In the genomic region with DNA sequence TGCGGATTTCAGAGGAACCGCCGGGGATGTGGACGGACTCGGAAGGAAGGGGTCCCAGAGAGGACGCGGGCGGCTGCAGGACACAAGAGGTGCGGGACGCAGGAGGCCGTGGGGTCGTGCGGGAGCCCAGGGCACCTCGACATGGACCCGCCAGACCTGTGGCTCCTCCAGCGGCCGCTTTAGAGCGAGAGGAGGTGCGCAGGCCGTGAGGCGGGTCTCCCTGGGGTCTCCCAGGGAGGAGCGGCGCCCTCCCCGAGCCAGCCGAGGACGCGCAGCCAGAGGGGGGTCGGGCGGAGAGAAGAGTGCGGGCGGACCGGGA, we compare ENCODE assay signal across 1 cellular context.
TF ChIP-seq lines count a peak whose summit lies in the region.

No MANE protein-coding gene starts in this region.

TF ChIP-seq in K562, 482 proteins besides CTCF, POLR2A, EP300 and RAD21 (continues in another document):
- TF ChIP-seq ZNF282 (CRISPR knock-in tag; IDR thresholded peaks at IDR 0.05), result no peak
- no peak for TF ChIP-seq BHLHE40 (IDR thresholded peaks at IDR 0.05; ENCODE audit: low read length)
- TF ChIP-seq ATF7 (IDR thresholded peaks at IDR 0.05), result no peak
- TF ChIP-seq ZNF165 (CRISPR knock-in tag; IDR thresholded peaks at IDR 0.05; ENCODE audit: borderline replicate concordance), result no peak
- TF ChIP-seq MXD1 (CRISPR knock-in tag; IDR thresholded peaks at IDR 0.05; ENCODE audit: borderline replicate concordance, poor library complexity, severe bottlenecking), result no peak
- TF ChIP-seq, protein P1, sequence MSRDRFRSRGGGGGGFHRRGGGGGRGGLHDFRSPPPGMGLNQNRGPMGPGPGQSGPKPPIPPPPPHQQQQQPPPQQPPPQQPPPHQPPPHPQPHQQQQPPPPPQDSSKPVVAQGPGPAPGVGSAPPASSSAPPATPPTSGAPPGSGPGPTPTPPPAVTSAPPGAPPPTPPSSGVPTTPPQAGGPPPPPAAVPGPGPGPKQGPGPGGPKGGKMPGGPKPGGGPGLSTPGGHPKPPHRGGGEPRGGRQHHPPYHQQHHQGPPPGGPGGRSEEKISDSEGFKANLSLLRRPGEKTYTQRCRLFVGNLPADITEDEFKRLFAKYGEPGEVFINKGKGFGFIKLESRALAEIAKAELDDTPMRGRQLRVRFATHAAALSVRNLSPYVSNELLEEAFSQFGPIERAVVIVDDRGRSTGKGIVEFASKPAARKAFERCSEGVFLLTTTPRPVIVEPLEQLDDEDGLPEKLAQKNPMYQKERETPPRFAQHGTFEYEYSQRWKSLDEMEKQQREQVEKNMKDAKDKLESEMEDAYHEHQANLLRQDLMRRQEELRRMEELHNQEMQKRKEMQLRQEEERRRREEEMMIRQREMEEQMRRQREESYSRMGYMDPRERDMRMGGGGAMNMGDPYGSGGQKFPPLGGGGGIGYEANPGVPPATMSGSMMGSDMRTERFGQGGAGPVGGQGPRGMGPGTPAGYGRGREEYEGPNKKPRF (IDR thresholded peaks at IDR 0.05; ENCODE audit: low read depth, low read length), result no peak
- no peak for TF ChIP-seq ETV6 (IDR thresholded peaks at IDR 0.05; ENCODE audit: borderline replicate concordance in 1 of 2, low read depth in 2 of 2, low read length in 1 of 2)
- 0 out of 2 replicates have a peak, but pooled peaks have one; percentile 14 for TF ChIP-seq ETV6 (CRISPR knock-in tag; IDR thresholded peaks at IDR 0.05; ENCODE audit: borderline replicate concordance)
- no peak for TF ChIP-seq MYC (IDR thresholded peaks at IDR 0.05; ENCODE audit: low read depth, low read length)
- TF ChIP-seq MYC (CRISPR knock-in tag; IDR thresholded peaks at IDR 0.05; ENCODE audit: borderline replicate concordance, low read depth), result no peak; the same call in 1 of the 2 replicates
- 0 out of 2 replicates have a peak, but pooled peaks have one; percentile 50 for TF ChIP-seq BRD4 (IDR thresholded peaks at IDR 0.05)
- no peak for TF ChIP-seq ZNF561 (CRISPR knock-in tag; conservative IDR thresholded peaks at IDR 0.05)
- TF ChIP-seq, protein P2, sequence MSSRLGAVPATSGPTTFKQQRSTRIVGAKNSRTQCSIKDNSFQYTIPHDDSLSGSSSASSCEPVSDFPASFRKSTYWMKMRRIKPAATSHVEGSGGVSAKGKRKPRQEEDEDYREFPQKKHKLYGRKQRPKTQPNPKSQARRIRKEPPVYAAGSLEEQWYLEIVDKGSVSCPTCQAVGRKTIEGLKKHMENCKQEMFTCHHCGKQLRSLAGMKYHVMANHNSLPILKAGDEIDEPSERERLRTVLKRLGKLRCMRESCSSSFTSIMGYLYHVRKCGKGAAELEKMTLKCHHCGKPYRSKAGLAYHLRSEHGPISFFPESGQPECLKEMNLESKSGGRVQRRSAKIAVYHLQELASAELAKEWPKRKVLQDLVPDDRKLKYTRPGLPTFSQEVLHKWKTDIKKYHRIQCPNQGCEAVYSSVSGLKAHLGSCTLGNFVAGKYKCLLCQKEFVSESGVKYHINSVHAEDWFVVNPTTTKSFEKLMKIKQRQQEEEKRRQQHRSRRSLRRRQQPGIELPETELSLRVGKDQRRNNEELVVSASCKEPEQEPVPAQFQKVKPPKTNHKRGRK (tag; IDR thresholded peaks at IDR 0.05), result no peak
- no peak for TF ChIP-seq STAT6 (CRISPR knock-in tag; IDR thresholded peaks at IDR 0.05)
- no peak for TF ChIP-seq ZNF76 (CRISPR knock-in tag; IDR thresholded peaks at IDR 0.05; ENCODE audit: borderline replicate concordance)
- TF ChIP-seq U2AF2 (optimal IDR thresholded peaks at IDR 0.05; ENCODE audit: low read depth, low read length), result no peak
- TF ChIP-seq KLF13 (tag; IDR thresholded peaks at IDR 0.05; ENCODE audit: borderline replicate concordance, low read depth), result no peak
- TF ChIP-seq TAF7 (tag; IDR thresholded peaks at IDR 0.05), result no peak
- TF ChIP-seq RFX1 (IDR thresholded peaks at IDR 0.05), result no peak
- TF ChIP-seq CHD1 (IDR thresholded peaks at IDR 0.05; ENCODE audit: low read length), result peak; percentile 96
- no peak for TF ChIP-seq ID3 (CRISPR knock-in tag; IDR thresholded peaks at IDR 0.05)
- no peak for TF ChIP-seq ID3 (tag; IDR thresholded peaks at IDR 0.05)
- no peak for TF ChIP-seq RB1 (IDR thresholded peaks at IDR 0.05; ENCODE audit: low read depth)
- TF ChIP-seq GTF2E2 (tag; IDR thresholded peaks at IDR 0.05), result peak; percentile 41; the same call in 1 of the 2 replicates
- no peak for TF ChIP-seq MED1 (CRISPR knock-in tag; IDR thresholded peaks at IDR 0.05; ENCODE audit: borderline replicate concordance)
- TF ChIP-seq, protein P3, sequence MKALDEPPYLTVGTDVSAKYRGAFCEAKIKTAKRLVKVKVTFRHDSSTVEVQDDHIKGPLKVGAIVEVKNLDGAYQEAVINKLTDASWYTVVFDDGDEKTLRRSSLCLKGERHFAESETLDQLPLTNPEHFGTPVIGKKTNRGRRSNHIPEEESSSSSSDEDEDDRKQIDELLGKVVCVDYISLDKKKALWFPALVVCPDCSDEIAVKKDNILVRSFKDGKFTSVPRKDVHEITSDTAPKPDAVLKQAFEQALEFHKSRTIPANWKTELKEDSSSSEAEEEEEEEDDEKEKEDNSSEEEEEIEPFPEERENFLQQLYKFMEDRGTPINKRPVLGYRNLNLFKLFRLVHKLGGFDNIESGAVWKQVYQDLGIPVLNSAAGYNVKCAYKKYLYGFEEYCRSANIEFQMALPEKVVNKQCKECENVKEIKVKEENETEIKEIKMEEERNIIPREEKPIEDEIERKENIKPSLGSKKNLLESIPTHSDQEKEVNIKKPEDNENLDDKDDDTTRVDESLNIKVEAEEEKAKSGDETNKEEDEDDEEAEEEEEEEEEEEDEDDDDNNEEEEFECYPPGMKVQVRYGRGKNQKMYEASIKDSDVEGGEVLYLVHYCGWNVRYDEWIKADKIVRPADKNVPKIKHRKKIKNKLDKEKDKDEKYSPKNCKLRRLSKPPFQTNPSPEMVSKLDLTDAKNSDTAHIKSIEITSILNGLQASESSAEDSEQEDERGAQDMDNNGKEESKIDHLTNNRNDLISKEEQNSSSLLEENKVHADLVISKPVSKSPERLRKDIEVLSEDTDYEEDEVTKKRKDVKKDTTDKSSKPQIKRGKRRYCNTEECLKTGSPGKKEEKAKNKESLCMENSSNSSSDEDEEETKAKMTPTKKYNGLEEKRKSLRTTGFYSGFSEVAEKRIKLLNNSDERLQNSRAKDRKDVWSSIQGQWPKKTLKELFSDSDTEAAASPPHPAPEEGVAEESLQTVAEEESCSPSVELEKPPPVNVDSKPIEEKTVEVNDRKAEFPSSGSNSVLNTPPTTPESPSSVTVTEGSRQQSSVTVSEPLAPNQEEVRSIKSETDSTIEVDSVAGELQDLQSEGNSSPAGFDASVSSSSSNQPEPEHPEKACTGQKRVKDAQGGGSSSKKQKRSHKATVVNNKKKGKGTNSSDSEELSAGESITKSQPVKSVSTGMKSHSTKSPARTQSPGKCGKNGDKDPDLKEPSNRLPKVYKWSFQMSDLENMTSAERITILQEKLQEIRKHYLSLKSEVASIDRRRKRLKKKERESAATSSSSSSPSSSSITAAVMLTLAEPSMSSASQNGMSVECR (CRISPR knock-in tag; IDR thresholded peaks at IDR 0.05), result peak; percentile 80
- no peak for TF ChIP-seq ARNT (IDR thresholded peaks at IDR 0.05)
- TF ChIP-seq SIX5 (IDR thresholded peaks at IDR 0.05; ENCODE audit: borderline replicate concordance in 1 of 2, insufficient read depth in 1 of 2, low read depth in 1 of 2, low read length in 2 of 2), result no peak
- TF ChIP-seq SIRT6 (IDR thresholded peaks at IDR 0.05; ENCODE audit: low read depth, low read length), result no peak
- peak; percentile 36; the same call in 1 of the 2 replicates for TF ChIP-seq ZNF740 (CRISPR knock-in tag; IDR thresholded peaks at IDR 0.05)
- TF ChIP-seq ZNF740 (tag; IDR thresholded peaks at IDR 0.05), result no peak
- no peak for TF ChIP-seq CBX3 (IDR thresholded peaks at IDR 0.05; ENCODE audit: borderline replicate concordance in 1 of 2, low read length in 2 of 2)
- TF ChIP-seq ZBTB33 (CRISPR knock-in tag; IDR thresholded peaks at IDR 0.05), result no peak
- 0 out of 2 replicates have a peak, but pooled peaks have one; percentile 53 for TF ChIP-seq ZNF124 (CRISPR knock-in tag; IDR thresholded peaks at IDR 0.05)
- peak; percentile 89; the same call in 1 of the 2 replicates for TF ChIP-seq FOXK1 (CRISPR knock-in tag; IDR thresholded peaks at IDR 0.05; ENCODE audit: borderline replicate concordance)
- TF ChIP-seq SIN3B (IDR thresholded peaks at IDR 0.05; ENCODE audit: low read depth), result no peak
- 0 out of 2 replicates have a peak, but pooled peaks have one; percentile 14 for TF ChIP-seq NKRF (IDR thresholded peaks at IDR 0.05; ENCODE audit: borderline replicate concordance)
- TF ChIP-seq RUNX1 (IDR thresholded peaks at IDR 0.05; ENCODE audit: low read depth), result no peak
- TF ChIP-seq KDM2B (CRISPR knock-in tag; IDR thresholded peaks at IDR 0.05), result peak; percentile 70; the same call in 1 of the 2 replicates
- no peak for TF ChIP-seq ZFP1 (CRISPR knock-in tag; IDR thresholded peaks at IDR 0.05)
- TF ChIP-seq JUN (IDR thresholded peaks at IDR 0.05; ENCODE audit: borderline replicate concordance, low read depth, low read length), result no peak
- TF ChIP-seq JUN (CRISPR knock-in tag; IDR thresholded peaks at IDR 0.05; ENCODE audit: borderline replicate concordance), result no peak
- TF ChIP-seq SAFB (IDR thresholded peaks at IDR 0.05; ENCODE audit: borderline replicate concordance, low read depth, low read length), result no peak
- no peak; the same call in none of the 2 replicates for TF ChIP-seq ZBTB17 (CRISPR knock-in tag; IDR thresholded peaks at IDR 0.05)
- no peak for TF ChIP-seq TOE1 (IDR thresholded peaks at IDR 0.05; ENCODE audit: borderline replicate concordance)
- no peak for TF ChIP-seq TOE1 (CRISPR knock-in tag; IDR thresholded peaks at IDR 0.05; ENCODE audit: borderline replicate concordance, low read depth)
- no peak for TF ChIP-seq ZNF778 (CRISPR knock-in tag; IDR thresholded peaks at IDR 0.05)
